ENCODE assay signal across 9 cellular contexts in the genomic region with DNA sequence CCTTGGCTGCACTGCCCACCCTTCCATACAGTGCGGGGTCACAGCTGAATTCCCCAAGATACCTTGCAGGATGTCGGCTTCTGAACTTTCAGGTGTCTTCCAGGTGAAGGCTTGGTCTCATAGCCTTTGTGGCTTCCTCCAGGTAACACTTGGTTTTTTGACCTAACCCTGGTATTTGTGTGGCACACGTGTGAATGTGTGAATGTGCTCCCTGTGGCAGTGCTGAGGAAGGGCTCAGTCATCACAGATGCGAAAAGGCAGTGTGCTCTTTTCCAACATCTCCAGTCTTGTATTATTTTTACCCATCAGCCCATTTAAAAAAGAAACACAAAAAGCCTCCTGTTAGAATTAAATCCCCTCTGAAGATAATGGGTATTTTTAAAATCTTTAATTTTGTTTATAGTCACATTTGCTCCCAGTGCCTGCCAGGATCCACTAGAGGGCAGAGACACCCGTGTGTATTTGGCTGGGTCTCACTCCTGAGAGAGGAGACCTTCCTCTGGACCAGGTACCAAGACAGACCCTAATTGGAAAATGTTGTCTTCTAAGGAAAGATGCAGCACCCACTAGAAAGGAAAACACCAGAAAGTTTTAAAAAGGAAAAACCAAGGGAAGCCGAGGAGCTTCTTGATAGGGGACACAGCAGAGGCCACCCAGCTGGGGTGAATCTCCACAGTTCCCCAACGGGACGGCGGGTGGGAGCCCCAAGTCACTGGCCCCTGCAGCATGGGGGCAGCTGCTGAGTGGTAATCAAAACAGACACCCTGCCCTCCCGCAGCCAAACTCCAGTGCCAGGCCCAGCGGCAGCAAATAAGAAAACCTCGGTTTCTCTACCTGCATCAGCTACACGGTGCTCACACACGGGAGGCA. TPM values are rescaled to one million over a fixed set of nuclear protein-coding genes. Genes with fewer than 3 reads are reported as not detected.
DNase-seq lines count a peak whose midpoint lies in the region; ATAC-seq and TF ChIP-seq lines count a peak whose summit lies in the region.
"Had no signal": no experiment of that assay in that cellular context is flagged by ENCODE, and none has a peak within 500 bp of the region (broad histone marks: within the 10 kb centered on the region; RNA-seq: fewer than 3 reads in every experiment).

No MANE protein-coding gene starts in this region.

- H3K27me3 ChIP-seq in heart right ventricle (peaks cover 0 to 37% (median 13%) of the 10 kb centered on the region in 7 donors), upper lobe of right lung (no peaks in the 10 kb centered on the region)

- intact Hi-C loops in heart right ventricle (cut with DNase I), result no loop called here
- intact Hi-C loops in Right ventricle myocardium superior (cut with DNase I), result no loop called here
- intact Hi-C loops in upper lobe of right lung (cut with DNase I), result no loop called here

- H3K4me1 Mint-ChIP-seq in WTC11, result peaks cover 14% of the 10 kb centered on the region

- POLR2A ChIA-PET in WTC11 (lab: Charles Lee), result interaction anchor here (1.1 kb wide), 1 partner anchor 124 kb away, joined by 3 read pairs; no protein-coding TSS in a partner anchor

- no peak overlapping the region for H3K4me3 ChIP-seq in heart right ventricle
- no peak overlapping the region for H3K4me3 ChIP-seq in upper lobe of right lung

- no peak for DNase-seq in heart right ventricle
- no peak for DNase-seq in Right ventricle myocardium superior
- DNase-seq in WTC11 (ENCODE audit: low spot score), result no peak
- peak; percentile 27 for DNase-seq in kidney tubule cell (ENCODE audit: low spot score)
- no peak for DNase-seq in upper lobe of right lung
- no peak for DNase-seq in midbrain (lab: John Stamatoyannopoulos, UW)
- DNase-seq in NCI-H1105 (lab: John Stamatoyannopoulos, UW), result no peak
- DNase-seq in OCI-M2 (lab: John Stamatoyannopoulos, UW; ENCODE audit: unreplicated experiment), result no peak
- DNase-seq: NCI-H524 treated with DMSO at 0.1 percent for 48 hours had no signal

- TF ChIP-seq CTCF in heart right ventricle (IDR thresholded peaks at IDR 0.05) (peak in 8 of 9 donors; percentile 15 to 52 (median 41)), WTC11 (IDR thresholded peaks at IDR 0.05) (no peak), upper lobe of right lung (IDR thresholded peaks at IDR 0.05) (peak; percentile 61)

- H3K27ac ChIP-seq in heart right ventricle (no peak overlapping the region), upper lobe of right lung (no peak overlapping the region)

- no peaks in the 10 kb centered on the region for H3K36me3 ChIP-seq in heart right ventricle
- no peaks in the 10 kb centered on the region for H3K36me3 ChIP-seq in upper lobe of right lung

- CTCF ChIA-PET in WTC11 (lab: Charles Lee), result interaction anchor here (0.7 to 2.7 kb wide), 5 partner anchors 27 to 272 kb away, joined by 3 to 22 read pairs (median 4); no protein-coding TSS in a partner anchor

- peaks cover 7% of the 10 kb centered on the region for H3K9me3 Mint-ChIP-seq in WTC11

- no peaks in the 10 kb centered on the region for H3K27me3 Mint-ChIP-seq in WTC11 (ENCODE audit: low read depth)

- no peak overlapping the region for H3K27ac Mint-ChIP-seq in WTC11

- WGBS in heart right ventricle, 2 donors, result 68 to 75% methylated on average over 14 of the region's 14 CpGs

- H3K4me1 ChIP-seq in heart right ventricle (no peaks in the 10 kb centered on the region), upper lobe of right lung (no peaks in the 10 kb centered on the region)

- H3K4me3 Mint-ChIP-seq in WTC11, result no peak overlapping the region

- ATAC-seq in heart right ventricle (no peak), Right ventricle myocardium superior (ENCODE audit: poor library complexity) (no peak), WTC11 (peak; percentile 75), upper lobe of right lung (peak; percentile 53)

- H3K36me3 Mint-ChIP-seq in WTC11, result 0 out of 2 replicates have a peak, but pooled peaks cover 3% of the 10 kb centered on the region

- no peaks in the 10 kb centered on the region for H3K9me3 ChIP-seq in heart right ventricle
- no peaks in the 10 kb centered on the region for H3K9me3 ChIP-seq in upper lobe of right lung

TF ChIP-seq in WTC11, 78 proteins besides CTCF, POLR2A, EP300 and RAD21:
- no peak for TF ChIP-seq NFE2L1 (CRISPR knock-in tag; IDR thresholded peaks at IDR 0.05)
- no peak for TF ChIP-seq ELF4 (CRISPR knock-in tag; IDR thresholded peaks at IDR 0.05; ENCODE audit: low read depth)
- no peak for TF ChIP-seq KAT7 (CRISPR knock-in tag; IDR thresholded peaks at IDR 0.05; ENCODE audit: borderline replicate concordance)
- TF ChIP-seq FOXP1 (CRISPR knock-in tag; IDR thresholded peaks at IDR 0.05; ENCODE audit: borderline replicate concordance), result no peak
- TF ChIP-seq MYBL2 (CRISPR knock-in tag; IDR thresholded peaks at IDR 0.05), result no peak
- TF ChIP-seq, protein P1, sequence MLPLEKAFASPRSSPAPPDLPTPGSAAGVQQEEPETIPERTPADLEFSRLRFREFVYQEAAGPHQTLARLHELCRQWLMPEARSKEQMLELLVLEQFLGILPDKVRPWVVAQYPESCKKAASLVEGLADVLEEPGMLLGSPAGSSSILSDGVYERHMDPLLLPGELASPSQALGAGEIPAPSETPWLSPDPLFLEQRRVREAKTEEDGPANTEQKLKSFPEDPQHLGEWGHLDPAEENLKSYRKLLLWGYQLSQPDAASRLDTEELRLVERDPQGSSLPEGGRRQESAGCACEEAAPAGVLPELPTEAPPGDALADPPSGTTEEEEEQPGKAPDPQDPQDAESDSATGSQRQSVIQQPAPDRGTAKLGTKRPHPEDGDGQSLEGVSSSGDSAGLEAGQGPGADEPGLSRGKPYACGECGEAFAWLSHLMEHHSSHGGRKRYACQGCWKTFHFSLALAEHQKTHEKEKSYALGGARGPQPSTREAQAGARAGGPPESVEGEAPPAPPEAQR (CRISPR knock-in tag; IDR thresholded peaks at IDR 0.05), result no peak
- TF ChIP-seq MXD4 (CRISPR knock-in tag; IDR thresholded peaks at IDR 0.05; ENCODE audit: borderline replicate concordance), result no peak
- no peak for TF ChIP-seq ZNF121 (CRISPR knock-in tag; IDR thresholded peaks at IDR 0.05)
- no peak for TF ChIP-seq HMGA2 (CRISPR knock-in tag; IDR thresholded peaks at IDR 0.05)

RNA-seq across cellular contexts. Expression of a gene that starts 27.7 kb away (rescaled TPM):
- total RNA-seq in heart right ventricle (1 to 10 TPM; 1.7 to 5.2 (median 3.0) TPM), Right ventricle myocardium superior (1.9 TPM), WTC11 (2021) (6.1 to 7.7 TPM (median 7.3 TPM) in 3 replicates), upper lobe of right lung (4.8 TPM)
- under 1 TPM; 0.66 to 0.68 TPM for polyA plus RNA-seq in heart right ventricle

Comparison
In these comparisons a context has a peak if more than half of its experiments do, and no peak if none do; other contexts are left out.
1. ATAC-seq: peak in WTC11 (single experiment) and upper lobe of right lung (single experiment); none in heart right ventricle (0 of 8) and Right ventricle myocardium superior (single experiment).